8 cellular contexts compared by ENCODE assay signal in the genomic region with DNA sequence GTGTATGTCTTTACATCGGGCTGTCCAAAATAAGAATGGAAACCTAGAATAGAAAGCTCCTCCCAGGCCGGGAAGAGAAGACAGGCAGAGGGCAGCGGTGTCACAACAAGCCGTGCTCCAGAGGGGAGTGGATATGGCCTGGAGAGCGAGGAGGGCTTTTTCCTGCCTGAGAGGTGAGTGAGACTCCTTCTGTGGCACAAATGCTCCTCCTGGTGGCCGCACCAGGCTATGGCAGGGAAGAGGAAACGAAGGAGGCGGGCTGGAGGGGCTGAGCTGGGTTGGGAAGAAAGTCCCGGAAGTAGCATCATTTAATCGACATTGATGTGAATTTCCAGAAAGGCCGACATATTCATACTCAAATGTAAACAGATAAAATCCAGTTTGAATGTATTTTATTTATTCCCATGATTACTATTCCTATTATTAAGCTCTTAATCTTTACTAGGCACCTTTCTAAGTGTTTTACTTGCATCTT. TPM values are rescaled to one million over a fixed set of nuclear protein-coding genes. Genes with fewer than 3 reads are reported as not detected.
DNase-seq lines count a peak whose midpoint lies in the region; ATAC-seq and TF ChIP-seq lines count a peak whose summit lies in the region.

No MANE protein-coding gene starts in this region.

- no peak overlapping the region for H3K27ac ChIP-seq in right cardiac atrium (ENCODE audit: low read length)
- H3K27ac ChIP-seq in sigmoid colon, result no peak overlapping the region

- H3K4me3 ChIP-seq in right cardiac atrium (ENCODE audit: low read length), result no peak overlapping the region
- no peak overlapping the region for H3K4me3 ChIP-seq in sigmoid colon

- ATAC-seq in right cardiac atrium, result peak; percentile 92 to 94
- ATAC-seq in GM21786 (IDR thresholded peaks at IDR 0.05; ENCODE audit: unreplicated experiment), result no peak
- no peak for ATAC-seq in GM18868 (IDR thresholded peaks at IDR 0.05; ENCODE audit: unreplicated experiment)

- H3K27me3 ChIP-seq in right cardiac atrium (ENCODE audit: control insufficient read depth, insufficient read depth), result no peaks in the 10 kb centered on the region
- H3K27me3 ChIP-seq in sigmoid colon, result peaks cover under 1 to 46% (median 10%) of the 10 kb centered on the region in 3 donors

- 3% methylated on average over 11 of the region's 11 CpGs for WGBS in right cardiac atrium
- WGBS in sigmoid colon, 2 donors, result 1 to 4% methylated on average over 11 of the region's 11 CpGs

- DNase-seq in GM13976 (ENCODE audit: low spot score) (peak; percentile 73), NCI-H1930 (lab: John Stamatoyannopoulos, UW) (peak; percentile 52 to 72), T-helper 22 cell (ENCODE audit: low read depth) (peak; percentile 50), amniotic stem cell (lab: John Stamatoyannopoulos, UW) (peak; percentile 67), right cardiac atrium (peak; percentile 81 to 91 (median 89)), sigmoid colon (peak; percentile 86)

- H3K9me3 ChIP-seq in right cardiac atrium (ENCODE audit: control insufficient read depth, low read length) (no peaks in the 10 kb centered on the region), sigmoid colon (no peaks in the 10 kb centered on the region)

- in situ Hi-C loops in GM13976 (cut with MboI; ENCODE audit: low sequenced_read_pairs, unreplicated experiment), result no loop called here

- TF ChIP-seq EP300 in sigmoid colon (IDR thresholded peaks at IDR 0.05), result no peak

- intact Hi-C loops in right cardiac atrium (cut with DNase I) (loop anchor here in 3 of 4 donors (1.0 to 2.0 kb wide), 3 partner anchors 59 to 61 kb away; no protein-coding TSS in a partner anchor), sigmoid colon (cut with DNase I) (loop anchor here (1.0 kb wide), 1 partner anchor 61 kb away; no protein-coding TSS in a partner anchor)

- no peaks in the 10 kb centered on the region for H3K36me3 ChIP-seq in sigmoid colon

- H3K4me1 ChIP-seq in right cardiac atrium (ENCODE audit: control insufficient read depth, insufficient read depth, low read length), result no peaks in the 10 kb centered on the region
- peaks cover 0 to 4% (median 2%) of the 10 kb centered on the region in 4 donors for H3K4me1 ChIP-seq in sigmoid colon

- peak; percentile 90 for TF ChIP-seq CTCF in GM13976 (IDR thresholded peaks at IDR 0.05; ENCODE audit: borderline replicate concordance, control extremely low read depth, extremely low read depth, insufficient read depth, missing control alignments)
- TF ChIP-seq CTCF in sigmoid colon (IDR thresholded peaks at IDR 0.05), result peak; percentile 89 to 97 (median 93)

- no peak for TF ChIP-seq POLR2A in sigmoid colon (IDR thresholded peaks at IDR 0.05)

RNA-seq across cellular contexts. Expression of a gene that starts 54.7 kb away (rescaled TPM):
- total RNA-seq in right cardiac atrium (10 to 100 TPM; 81.5 to 99.2 (median 89.6) TPM), sigmoid colon (10 to 100 TPM; 39.8 to 61.6 (median 53.2) TPM)
- polyA plus RNA-seq in right cardiac atrium (53.0 TPM), sigmoid colon (10 to 100 TPM; 13.2 to 31.2 (median 22.9) TPM)

Comparison
In these comparisons a context has a peak if more than half of its experiments do, and no peak if none do; other contexts are left out.
1. ATAC-seq: peak in right cardiac atrium (2 of 2); none in GM21786 (single experiment) and GM18868 (single experiment).
2. Peak in every context shown above with its lines, with median percentiles within 50 percentile points of each other: DNase-seq.